In the genomic region with DNA sequence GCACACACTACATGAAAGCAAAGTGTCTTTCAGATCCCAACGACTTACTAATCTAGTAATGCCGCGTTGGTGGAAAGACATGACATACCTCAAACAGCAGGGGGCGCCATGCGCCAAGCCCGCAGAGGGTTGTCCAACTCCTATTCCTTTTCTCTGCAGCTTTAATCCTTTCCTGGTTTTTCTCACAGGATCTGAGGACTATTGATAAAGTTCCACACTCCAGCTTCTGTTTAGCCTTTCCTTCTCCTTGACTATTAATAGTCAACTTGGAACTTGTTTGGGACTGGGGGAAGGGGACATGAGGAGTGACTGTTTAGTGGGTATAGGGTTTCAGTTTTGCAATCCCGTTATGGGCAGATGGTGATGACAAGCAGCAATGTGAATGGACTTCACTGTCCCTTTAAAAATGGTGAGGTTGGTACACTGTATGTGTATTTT, we compare ENCODE assay signal across 8 cellular contexts.
DNase-seq lines count a peak whose midpoint lies in the region; ATAC-seq, FAIRE-seq and TF ChIP-seq lines count a peak whose summit lies in the region.

No MANE protein-coding gene starts in this region.

- H3K36me3 ChIP-seq in GM06990 (ENCODE audit: control insufficient read depth, insufficient read depth, low read length): no peaks in the 10 kb centered on the region; the same call in 1 of the 2 replicates

- H3K4me3 ChIP-seq in GM06990 (replicated peaks; ENCODE audit: low read depth, low read length): no peak overlapping the region

- peaks cover 12% of the 10 kb centered on the region for H3K36me3 Mint-ChIP-seq in MCF 10A (ENCODE audit: insufficient read depth, unreplicated experiment)

- peak; percentile 62 for ATAC-seq in HG02798 (IDR thresholded peaks at IDR 0.05; ENCODE audit: poor library complexity, unreplicated experiment)
- no peak for ATAC-seq in GM21576 (IDR thresholded peaks at IDR 0.05; ENCODE audit: unreplicated experiment)

- CTCF ChIA-PET in MCF 10A (lab: Yijun Ruan, JAX): interaction anchor here (0.5 to 10.6 kb wide), 51 partner anchors 10 to 1268 kb away, joined by 3 to 223 read pairs (median 4); no protein-coding TSS in a partner anchor

- TF ChIP-seq CTCF in GM06990 (IDR thresholded peaks at IDR 0.05; ENCODE audit: insufficient read depth, low read length, poor library complexity, severe bottlenecking) (peak; percentile 89), MCF 10A (IDR thresholded peaks at IDR 0.05; ENCODE audit: unreplicated experiment) (peak; percentile 92)

- H3K27me3 ChIP-seq in GM06990 (replicated peaks; ENCODE audit: control insufficient read depth, insufficient read depth, low read length): no peaks in the 10 kb centered on the region

- no peak for DNase-seq in GM06990 (ENCODE audit: extremely low read depth, insufficient read length)
- DNase-seq in NCI-H2107 (lab: John Stamatoyannopoulos, UW): peak; percentile 77
- peak; percentile 60 for DNase-seq in UCSD-AML1 (lab: John Stamatoyannopoulos, UW; ENCODE audit: unreplicated experiment)
- DNase-seq in MCF 10A (ENCODE audit: unreplicated experiment): peak; percentile 82
- DNase-seq in stimulated activated CD4-positive, alpha-beta T cell treated with anti-CD3 and anti-CD28 coated beads, Interleukin-15, amount 100 ng/mL, for 24 hours: peak; percentile 82

- H3K9me3 Mint-ChIP-seq in MCF 10A (ENCODE audit: unreplicated experiment): no peaks in the 10 kb centered on the region

- FAIRE-seq in islet of Langerhans (lab: Jason Lieb, UNC): peak; percentile 98

- POLR2A ChIA-PET in MCF 10A (lab: Yijun Ruan, JAX): interaction anchor here (0.8 to 2.1 kb wide), 5 partner anchors 13 to 282 kb away, joined by 3 to 17 read pairs (median 4); no protein-coding TSS in a partner anchor

- peaks cover 10% of the 10 kb centered on the region for H3K4me1 Mint-ChIP-seq in MCF 10A (ENCODE audit: insufficient read depth, unreplicated experiment)

- intact Hi-C loops in MCF 10A (cut with micrococcal nuclease): loop anchor here (1.0 to 5.0 kb wide), 5 partner anchors 43 to 287 kb away; no protein-coding TSS in a partner anchor

- no peak overlapping the region for H3K27ac Mint-ChIP-seq in MCF 10A (ENCODE audit: low read depth, unreplicated experiment)

- H3K27me3 Mint-ChIP-seq in MCF 10A (ENCODE audit: insufficient read depth, unreplicated experiment): no peaks in the 10 kb centered on the region

- no TSS peak for BruUV-seq in MCF 10A (replicated peaks; lab: Mats Ljungman, UMichigan)

- no peak overlapping the region for H3K4me3 Mint-ChIP-seq in MCF 10A (ENCODE audit: unreplicated experiment)
